ENCODE assay signal across 8 cellular contexts in genomic region chr5:36744678-36745659, GRCh38.
DNase-seq lines count a peak whose midpoint lies in the region; ATAC-seq, FAIRE-seq and TF ChIP-seq lines count a peak whose summit lies in the region.

No MANE protein-coding gene starts in this region.

- H3K4me3 ChIP-seq in endothelial cell of umbilical vein (replicated peaks in 1 of 3; ENCODE audit: insufficient read depth in 1 of 3, low read depth in 1 of 3, low read length in 3 of 3) (peak overlapping the region in 2 of 3 experiments; percentile 39 to 59), mesenchymal stem cell (ENCODE audit: insufficient read depth in 1 of 2, low read depth in 1 of 2, low read length in 2 of 2) (peak overlapping the region; percentile 59 to 87)

- peak overlapping the region; percentile 87 for H3K4me3 Mint-ChIP-seq in CD4-positive, alpha-beta T cell
- H3K4me3 Mint-ChIP-seq in activated B cell treated with CpG ODN at 0.5 μM for 24 hours, result peak overlapping the region; percentile 89

- no peak for TF ChIP-seq CTCF in CD4-positive, alpha-beta T cell (IDR thresholded peaks at IDR 0.05)
- TF ChIP-seq CTCF in activated B cell treated with CpG ODN at 0.5 μM for 24 hours (IDR thresholded peaks at IDR 0.05) (no peak), endothelial cell of umbilical vein (IDR thresholded peaks at IDR 0.05; ENCODE audit: extremely low read depth in 1 of 2, insufficient read depth in 1 of 2, low read depth in 1 of 2, low read length in 2 of 2) (peak; percentile 59 to 73)

- DNase-seq in CD4-positive, alpha-beta T cell, result peak in 5 of 10 experiments; percentile 2 to 39 (median 6)
- DNase-seq in NCI-H2107 treated with DMSO at 0.1 percent for 48 hours (lab: John Stamatoyannopoulos, UW; ENCODE audit: unreplicated experiment) (peak; percentile 92), activated B cell treated with CpG ODN at 0.5 μM for 24 hours (peak; percentile 48), endothelial cell of umbilical vein (ENCODE audit: low read depth, low spot score) (peak; percentile 68), mesenchymal stem cell (peak; percentile 65), substantia nigra (lab: John Stamatoyannopoulos, UW) (peak in 41 of 49 donors; percentile 5 to 68 (median 38))

- peak; percentile 62 for ATAC-seq in CD4-positive, alpha-beta T cell (ENCODE audit: poor library complexity)
- ATAC-seq in GM18909 (IDR thresholded peaks at IDR 0.05; ENCODE audit: poor library complexity, unreplicated experiment) (peak; percentile 85), HG03103 (IDR thresholded peaks at IDR 0.05; ENCODE audit: low read depth, unreplicated experiment) (peak; percentile 72), activated B cell treated with CpG ODN at 0.5 μM for 24 hours (ENCODE audit: low read depth) (peak; percentile 74)

- TF ChIP-seq POLR2A in endothelial cell of umbilical vein (IDR thresholded peaks at IDR 0.05; ENCODE audit: low read depth, low read length), result no peak

- no peak overlapping the region for H2BK15ac ChIP-seq in mesenchymal stem cell (ENCODE audit: low read depth, poor library complexity, severe bottlenecking)

- POLR2A ChIA-PET in CD4-positive, alpha-beta T cell (lab: Charles Lee), result interaction anchor here (1.5 kb wide), 1 partner anchor 130 kb away, joined by 4 read pairs; no protein-coding TSS in a partner anchor
- POLR2A ChIA-PET in activated B cell treated with CpG ODN at 0.5 μM for 24 hours (lab: Charles Lee) (interaction anchor here (1.4 kb wide), 1 partner anchor 20 kb away, joined by 3 read pairs; no protein-coding TSS in a partner anchor), endothelial cell of umbilical vein (lab: Charles Lee) (no interaction called here)

- H2BK120ac ChIP-seq in mesenchymal stem cell (ENCODE audit: low read depth, low read length), result no peak overlapping the region

- H3K27ac Mint-ChIP-seq in CD4-positive, alpha-beta T cell, result no peak overlapping the region
- peak overlapping the region; percentile 22 for H3K27ac Mint-ChIP-seq in activated B cell treated with CpG ODN at 0.5 μM for 24 hours

- peak; percentile 77 for FAIRE-seq in endothelial cell of umbilical vein (lab: Jason Lieb, UNC)

- H2AFZ ChIP-seq in endothelial cell of umbilical vein (ENCODE audit: low read depth, low read length) (peak overlapping the region; percentile 75), mesenchymal stem cell (ENCODE audit: low read depth, low read length) (peak overlapping the region; percentile 81)

- no peak overlapping the region for H3K4ac ChIP-seq in mesenchymal stem cell (ENCODE audit: low read depth in 1 of 2, low read length in 2 of 2)

- H3K9ac ChIP-seq in endothelial cell of umbilical vein (replicated peaks; ENCODE audit: extremely low read depth, insufficient read depth, low read length) (no peak overlapping the region), mesenchymal stem cell (ENCODE audit: low read length) (peak overlapping the region; percentile 76)

- H3K27me3 Mint-ChIP-seq in CD4-positive, alpha-beta T cell, result peaks cover 60% of the 10 kb centered on the region
- H3K27me3 Mint-ChIP-seq in activated B cell treated with CpG ODN at 0.5 μM for 24 hours, result peaks cover 10% of the 10 kb centered on the region

- no TSS peak for BruUV-seq in endothelial cell of umbilical vein (replicated peaks; lab: Mats Ljungman, UMichigan)

- dilution Hi-C loops in endothelial cell of umbilical vein (cut with MboI; ENCODE audit: extremely low pct_ligation_motif_present, low sequenced_read_pairs), result no loop called here

- H2AK5ac ChIP-seq in mesenchymal stem cell (ENCODE audit: low read length, severe bottlenecking), result no peak overlapping the region

- H3K27ac ChIP-seq in CD4-positive, alpha-beta T cell (ENCODE audit: low read depth, low read length), result no peak overlapping the region
- H3K27ac ChIP-seq in endothelial cell of umbilical vein (ENCODE audit: insufficient read depth, low read depth, low read length), result no peak overlapping the region
- H3K27ac ChIP-seq in mesenchymal stem cell (ENCODE audit: low read length, poor library complexity, severe bottlenecking), result no peak overlapping the region
- no peak overlapping the region for H3K27ac ChIP-seq in substantia nigra (ENCODE audit: low read depth, low read length, poor library complexity, severe bottlenecking)

- no peaks in the 10 kb centered on the region for H3K9me3 Mint-ChIP-seq in CD4-positive, alpha-beta T cell
- no peaks in the 10 kb centered on the region for H3K9me3 Mint-ChIP-seq in activated B cell treated with CpG ODN at 0.5 μM for 24 hours

- no peak overlapping the region for H3K23ac ChIP-seq in mesenchymal stem cell (ENCODE audit: low read length in 2 of 2)

- no peak overlapping the region for H2BK12ac ChIP-seq in mesenchymal stem cell (ENCODE audit: low read length in 2 of 2)

- H3K79me2 ChIP-seq in endothelial cell of umbilical vein (ENCODE audit: control insufficient read depth, insufficient read depth, low read length), result no peaks in the 10 kb centered on the region

- WGBS in mesenchymal stem cell, result under 1% methylated on average over 52 of the region's 53 CpGs

- no peak overlapping the region for H4K91ac ChIP-seq in mesenchymal stem cell (ENCODE audit: low read length)

- H3K4me1 ChIP-seq in endothelial cell of umbilical vein (ENCODE audit: control insufficient read depth, extremely low read depth, insufficient read depth, low read length) (peaks cover 4% of the 10 kb centered on the region), mesenchymal stem cell (ENCODE audit: control insufficient read depth, insufficient read depth, low read depth, low read length) (peaks cover 7% of the 10 kb centered on the region)

- peaks cover 40% of the 10 kb centered on the region for H3K27me3 ChIP-seq in CD4-positive, alpha-beta T cell (ENCODE audit: control insufficient read depth, insufficient read depth, low read length)
- H3K27me3 ChIP-seq in endothelial cell of umbilical vein (ENCODE audit: control insufficient read depth in 2 of 2, insufficient read depth in 2 of 2, low read length in 2 of 2) (peaks cover 25 to 34% of the 10 kb centered on the region in 2 experiments), mesenchymal stem cell (ENCODE audit: control insufficient read depth in 1 of 2, insufficient read depth in 1 of 2, low read length in 2 of 2) (peaks cover 29 to 51% of the 10 kb centered on the region in 2 experiments)

- no peak overlapping the region for H2BK5ac ChIP-seq in mesenchymal stem cell (ENCODE audit: low read depth, low read length, poor library complexity, severe bottlenecking)

- H3K4me2 ChIP-seq in endothelial cell of umbilical vein (ENCODE audit: insufficient read depth, low read length), result peak overlapping the region; percentile 73
- peak overlapping the region; percentile 94 for H3K4me2 ChIP-seq in mesenchymal stem cell (ENCODE audit: low read length, poor library complexity, severe bottlenecking)

- no peaks in the 10 kb centered on the region for H3K79me1 ChIP-seq in mesenchymal stem cell (replicated peaks; ENCODE audit: low read length, poor library complexity, severe bottlenecking)

- intact Hi-C loops in CD4-positive, alpha-beta T cell (cut with DNase I, micrococcal nuclease), result loop anchor here (5.0 kb wide), 2 partner anchors 197 to 262 kb away; no protein-coding TSS in a partner anchor
- intact Hi-C loops in activated B cell treated with CpG ODN at 0.5 μM for 24 hours (cut with micrococcal nuclease) (loop anchor here (1.0 to 2.0 kb wide), 4 partner anchors 21 to 200 kb away; partner anchors contain the start of gene NIPBL), endothelial cell of umbilical vein (cut with micrococcal nuclease) (loop anchor here (1.0 to 5.0 kb wide), 4 partner anchors 125 to 502 kb away; partner anchors contain the start of gene CPLANE1)

- no peaks in the 10 kb centered on the region for H3K9me1 ChIP-seq in endothelial cell of umbilical vein (replicated peaks; ENCODE audit: control insufficient read depth, extremely low read depth, insufficient read depth, low read length)

- no peaks in the 10 kb centered on the region for H4K20me1 ChIP-seq in endothelial cell of umbilical vein (replicated peaks; ENCODE audit: control insufficient read depth, extremely low read depth, insufficient read depth, low read length)

- no peak overlapping the region for H4K8ac ChIP-seq in mesenchymal stem cell (ENCODE audit: low read length)

- H3K4me1 Mint-ChIP-seq in CD4-positive, alpha-beta T cell (ENCODE audit: low read depth), result peaks cover 5% of the 10 kb centered on the region
- peaks cover 21% of the 10 kb centered on the region for H3K4me1 Mint-ChIP-seq in activated B cell treated with CpG ODN at 0.5 μM for 24 hours

- H3K36me3 Mint-ChIP-seq in CD4-positive, alpha-beta T cell (ENCODE audit: low read depth), result no peaks in the 10 kb centered on the region
- no peaks in the 10 kb centered on the region for H3K36me3 Mint-ChIP-seq in activated B cell treated with CpG ODN at 0.5 μM for 24 hours (ENCODE audit: low read depth)

- no peak overlapping the region for H3K18ac ChIP-seq in mesenchymal stem cell (ENCODE audit: low read depth in 1 of 2, low read length in 2 of 2)

- H3K36me3 ChIP-seq in endothelial cell of umbilical vein (ENCODE audit: control insufficient read depth in 2 of 2, extremely low read depth in 1 of 2, insufficient read depth in 2 of 2, low read length in 2 of 2) (no peaks in the 10 kb centered on the region), mesenchymal stem cell (ENCODE audit: control insufficient read depth in 1 of 2, insufficient read depth in 2 of 2, low read depth in 1 of 2, low read length in 2 of 2) (no peaks in the 10 kb centered on the region)

- no peaks in the 10 kb centered on the region for H3K9me3 ChIP-seq in CD4-positive, alpha-beta T cell (ENCODE audit: control insufficient read depth, low read length)
- no peaks in the 10 kb centered on the region for H3K9me3 ChIP-seq in endothelial cell of umbilical vein (replicated peaks; ENCODE audit: control insufficient read depth, insufficient read depth, low read length)
- H3K9me3 ChIP-seq in mesenchymal stem cell (ENCODE audit: control insufficient read depth, low read length), result no peaks in the 10 kb centered on the region

- H3K14ac ChIP-seq in mesenchymal stem cell (ENCODE audit: low read length in 2 of 2), result no peak overlapping the region

- CTCF ChIA-PET in CD4-positive, alpha-beta T cell (lab: Charles Lee), result no interaction called here
- CTCF ChIA-PET in activated B cell treated with CpG ODN at 0.5 μM for 24 hours (lab: Charles Lee) (interaction anchor here (0.6 to 4.1 kb wide), 6 partner anchors 11 to 556 kb away, joined by 3 to 21 read pairs (median 3); no protein-coding TSS in a partner anchor), endothelial cell of umbilical vein (lab: Charles Lee) (interaction anchor here (0.6 to 2.3 kb wide), 13 partner anchors 9 to 261 kb away, joined by 3 to 20 read pairs (median 4); no protein-coding TSS in a partner anchor)

TF ChIP-seq in endothelial cell of umbilical vein, 7 proteins besides CTCF, POLR2A, EP300 and RAD21 (continues in another document):
- TF ChIP-seq JUN (IDR thresholded peaks at IDR 0.05; ENCODE audit: borderline replicate concordance, insufficient read depth, insufficient read length, low read depth), result no peak
- no peak for TF ChIP-seq MYC (IDR thresholded peaks at IDR 0.05; ENCODE audit: low read depth, low read length)
- no peak for TF ChIP-seq MAX (IDR thresholded peaks at IDR 0.05; ENCODE audit: insufficient read depth, insufficient read length)
- TF ChIP-seq POLR2AphosphoS5 (IDR thresholded peaks at IDR 0.05; ENCODE audit: insufficient read depth, low read depth, low read length), result no peak

Comparison
In these comparisons a context has a peak if more than half of its experiments do, and no peak if none do; other contexts are left out.
1. CTCF ChIP-seq: peak in endothelial cell of umbilical vein (2 of 2); none in CD4-positive, alpha-beta T cell (single experiment) and activated B cell treated with CpG ODN at 0.5 μM for 24 hours (single experiment).
2. Peak in every context shown above with its lines, with median percentiles within 50 percentile points of each other: ATAC-seq.